In genomic region chr19:6501740-6502648, GRCh38 we compare ENCODE assay signal across 1 cellular context.
TF ChIP-seq lines count a peak whose summit lies in the region.

TSS of gene TUBB4A (minus strand) at chr19:6502309. CDS start at chr19:6502212, 97 bp downstream.

TF ChIP-seq in HEK293, 187 proteins besides CTCF, POLR2A, EP300 and RAD21 (continued from another document and continues in another):
- TF ChIP-seq ZNF19 (tag by site-specific recombination; IDR thresholded peaks at IDR 0.05; ENCODE audit: low read depth) (no peak), IKZF3 (tag by site-specific recombination; IDR thresholded peaks at IDR 0.05) (0 out of 2 replicates have a peak, but pooled peaks have one; percentile 4), SP2 (tag by site-specific recombination; IDR thresholded peaks at IDR 0.05) (peak; percentile 72), MEIS1 (CRISPR knock-in tag; IDR thresholded peaks at IDR 0.05; ENCODE audit: borderline replicate concordance) (no peak), ZNF174 (tag by site-specific recombination; IDR thresholded peaks at IDR 0.05) (no peak), ZNF76 (tag by site-specific recombination; IDR thresholded peaks at IDR 0.05; ENCODE audit: borderline replicate concordance, low read depth) (0 out of 2 replicates have a peak, but pooled peaks have one; percentile 21), ZNF138 (tag by site-specific recombination; IDR thresholded peaks at IDR 0.05; ENCODE audit: borderline replicate concordance) (no peak), ZNF132 (tag by site-specific recombination; IDR thresholded peaks at IDR 0.05; ENCODE audit: borderline replicate concordance) (no peak), ZNF776 (tag by site-specific recombination; IDR thresholded peaks at IDR 0.05; ENCODE audit: borderline replicate concordance) (no peak), ZNF677 (tag by site-specific recombination; IDR thresholded peaks at IDR 0.05) (no peak), GLIS1 (tag by site-specific recombination; IDR thresholded peaks at IDR 0.05) (peak; percentile 99), ZNF335 (tag by site-specific recombination; conservative IDR thresholded peaks at IDR 0.05) (peak; percentile 72), ZNF266 (tag by site-specific recombination; IDR thresholded peaks at IDR 0.05; ENCODE audit: low read depth) (no peak), ZNF629 (tag by site-specific recombination; IDR thresholded peaks at IDR 0.05) (0 out of 2 replicates have a peak, but pooled peaks have one; percentile 20), ZFHX2 (tag by site-specific recombination; conservative IDR thresholded peaks at IDR 0.05) (peak; percentile 66), ZNF501 (tag by site-specific recombination; IDR thresholded peaks at IDR 0.05) (no peak), ZNF223 (tag by site-specific recombination; IDR thresholded peaks at IDR 0.05) (peak; percentile 54; the same call in 1 of the 2 replicates), KLF7 (tag by site-specific recombination; IDR thresholded peaks at IDR 0.05; ENCODE audit: borderline replicate concordance) (peak; percentile 48; the same call in 1 of the 2 replicates), ZNF239 (tag by site-specific recombination; IDR thresholded peaks at IDR 0.05) (no peak), ZNF354C (tag by site-specific recombination; IDR thresholded peaks at IDR 0.05; ENCODE audit: borderline replicate concordance, low read depth) (no peak), ZNF555 (tag by site-specific recombination; conservative IDR thresholded peaks at IDR 0.05) (no peak), ZBTB8A (tag by site-specific recombination; IDR thresholded peaks at IDR 0.05) (peak; percentile 51; the same call in 1 of the 2 replicates), GLI2 (tag by site-specific recombination; IDR thresholded peaks at IDR 0.05; ENCODE audit: borderline replicate concordance, low read depth) (no peak), ZNF214 (tag by site-specific recombination; IDR thresholded peaks at IDR 0.05; ENCODE audit: borderline replicate concordance) (no peak), KLF10 (tag by site-specific recombination; IDR thresholded peaks at IDR 0.05) (no peak), ZNF549 (tag by site-specific recombination; IDR thresholded peaks at IDR 0.05) (no peak), ZNF184 (tag by site-specific recombination; IDR thresholded peaks at IDR 0.05) (no peak), ZNF561 (tag by site-specific recombination; IDR thresholded peaks at IDR 0.05; ENCODE audit: borderline replicate concordance) (0 out of 2 replicates have a peak, but pooled peaks have one; percentile 24), OSR2 (tag by site-specific recombination; IDR thresholded peaks at IDR 0.05) (no peak), GLI4 (tag by site-specific recombination; IDR thresholded peaks at IDR 0.05) (no peak), ZNF785 (tag by site-specific recombination; IDR thresholded peaks at IDR 0.05) (no peak), ZNF280C (tag by site-specific recombination; IDR thresholded peaks at IDR 0.05) (no peak), ZNF350 (tag by site-specific recombination; IDR thresholded peaks at IDR 0.05) (no peak), EGR2 (tag by site-specific recombination; IDR thresholded peaks at IDR 0.05; ENCODE audit: low read depth) (peak; percentile 58), ZNF654 (tag by site-specific recombination; IDR thresholded peaks at IDR 0.05; ENCODE audit: low read depth) (no peak), ZNF10 (tag by site-specific recombination; IDR thresholded peaks at IDR 0.05) (no peak), ZNF510 (tag by site-specific recombination; IDR thresholded peaks at IDR 0.05; ENCODE audit: insufficient replicate concordance) (no peak), RBAK (tag by site-specific recombination; IDR thresholded peaks at IDR 0.05) (no peak), ZNF48 (tag by site-specific recombination; IDR thresholded peaks at IDR 0.05) (no peak), ZBTB20 (tag by site-specific recombination; IDR thresholded peaks at IDR 0.05) (no peak; the same call in 1 of the 2 replicates), KLF1 (tag by site-specific recombination; IDR thresholded peaks at IDR 0.05) (peak; percentile 83), ZNF112 (tag by site-specific recombination; IDR thresholded peaks at IDR 0.05) (no peak), ZSCAN16 (tag by site-specific recombination; IDR thresholded peaks at IDR 0.05) (no peak), ZNF707 (tag by site-specific recombination; IDR thresholded peaks at IDR 0.05) (no peak), ZNF423 (tag by site-specific recombination; IDR thresholded peaks at IDR 0.05) (peak; percentile 91), ZBTB7A (tag by site-specific recombination; IDR thresholded peaks at IDR 0.05; ENCODE audit: low read depth) (no peak), MZF1 (tag by site-specific recombination; IDR thresholded peaks at IDR 0.05; ENCODE audit: borderline replicate concordance) (no peak), ZNF792 (tag by site-specific recombination; IDR thresholded peaks at IDR 0.05) (no peak), SCRT1 (tag by site-specific recombination; IDR thresholded peaks at IDR 0.05; ENCODE audit: borderline replicate concordance) (no peak)
- TF ChIP-seq, protein P1, sequence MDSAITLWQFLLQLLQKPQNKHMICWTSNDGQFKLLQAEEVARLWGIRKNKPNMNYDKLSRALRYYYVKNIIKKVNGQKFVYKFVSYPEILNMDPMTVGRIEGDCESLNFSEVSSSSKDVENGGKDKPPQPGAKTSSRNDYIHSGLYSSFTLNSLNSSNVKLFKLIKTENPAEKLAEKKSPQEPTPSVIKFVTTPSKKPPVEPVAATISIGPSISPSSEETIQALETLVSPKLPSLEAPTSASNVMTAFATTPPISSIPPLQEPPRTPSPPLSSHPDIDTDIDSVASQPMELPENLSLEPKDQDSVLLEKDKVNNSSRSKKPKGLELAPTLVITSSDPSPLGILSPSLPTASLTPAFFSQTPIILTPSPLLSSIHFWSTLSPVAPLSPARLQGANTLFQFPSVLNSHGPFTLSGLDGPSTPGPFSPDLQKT (IDR thresholded peaks at IDR 0.05; ENCODE audit: borderline replicate concordance, low read depth, low read length) = no peak
- TF ChIP-seq, protein P2, sequence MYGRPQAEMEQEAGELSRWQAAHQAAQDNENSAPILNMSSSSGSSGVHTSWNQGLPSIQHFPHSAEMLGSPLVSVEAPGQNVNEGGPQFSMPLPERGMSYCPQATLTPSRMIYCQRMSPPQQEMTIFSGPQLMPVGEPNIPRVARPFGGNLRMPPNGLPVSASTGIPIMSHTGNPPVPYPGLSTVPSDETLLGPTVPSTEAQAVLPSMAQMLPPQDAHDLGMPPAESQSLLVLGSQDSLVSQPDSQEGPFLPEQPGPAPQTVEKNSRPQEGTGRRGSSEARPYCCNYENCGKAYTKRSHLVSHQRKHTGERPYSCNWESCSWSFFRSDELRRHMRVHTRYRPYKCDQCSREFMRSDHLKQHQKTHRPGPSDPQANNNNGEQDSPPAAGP (tag by site-specific recombination; IDR thresholded peaks at IDR 0.05) = peak; percentile 51; the same call in 1 of the 2 replicates
- TF ChIP-seq, protein P3, sequence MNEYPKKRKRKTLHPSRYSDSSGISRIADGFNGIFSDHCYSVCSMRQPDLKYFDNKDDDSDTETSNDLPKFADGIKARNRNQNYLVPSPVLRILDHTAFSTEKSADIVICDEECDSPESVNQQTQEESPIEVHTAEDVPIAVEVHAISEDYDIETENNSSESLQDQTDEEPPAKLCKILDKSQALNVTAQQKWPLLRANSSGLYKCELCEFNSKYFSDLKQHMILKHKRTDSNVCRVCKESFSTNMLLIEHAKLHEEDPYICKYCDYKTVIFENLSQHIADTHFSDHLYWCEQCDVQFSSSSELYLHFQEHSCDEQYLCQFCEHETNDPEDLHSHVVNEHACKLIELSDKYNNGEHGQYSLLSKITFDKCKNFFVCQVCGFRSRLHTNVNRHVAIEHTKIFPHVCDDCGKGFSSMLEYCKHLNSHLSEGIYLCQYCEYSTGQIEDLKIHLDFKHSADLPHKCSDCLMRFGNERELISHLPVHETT (tag by site-specific recombination; IDR thresholded peaks at IDR 0.05) = no peak
- TF ChIP-seq, protein P4, sequence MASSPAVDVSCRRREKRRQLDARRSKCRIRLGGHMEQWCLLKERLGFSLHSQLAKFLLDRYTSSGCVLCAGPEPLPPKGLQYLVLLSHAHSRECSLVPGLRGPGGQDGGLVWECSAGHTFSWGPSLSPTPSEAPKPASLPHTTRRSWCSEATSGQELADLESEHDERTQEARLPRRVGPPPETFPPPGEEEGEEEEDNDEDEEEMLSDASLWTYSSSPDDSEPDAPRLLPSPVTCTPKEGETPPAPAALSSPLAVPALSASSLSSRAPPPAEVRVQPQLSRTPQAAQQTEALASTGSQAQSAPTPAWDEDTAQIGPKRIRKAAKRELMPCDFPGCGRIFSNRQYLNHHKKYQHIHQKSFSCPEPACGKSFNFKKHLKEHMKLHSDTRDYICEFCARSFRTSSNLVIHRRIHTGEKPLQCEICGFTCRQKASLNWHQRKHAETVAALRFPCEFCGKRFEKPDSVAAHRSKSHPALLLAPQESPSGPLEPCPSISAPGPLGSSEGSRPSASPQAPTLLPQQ (tag by site-specific recombination; IDR thresholded peaks at IDR 0.05) = peak; percentile 49; the same call in 1 of the 2 replicates
- TF ChIP-seq, protein P5, sequence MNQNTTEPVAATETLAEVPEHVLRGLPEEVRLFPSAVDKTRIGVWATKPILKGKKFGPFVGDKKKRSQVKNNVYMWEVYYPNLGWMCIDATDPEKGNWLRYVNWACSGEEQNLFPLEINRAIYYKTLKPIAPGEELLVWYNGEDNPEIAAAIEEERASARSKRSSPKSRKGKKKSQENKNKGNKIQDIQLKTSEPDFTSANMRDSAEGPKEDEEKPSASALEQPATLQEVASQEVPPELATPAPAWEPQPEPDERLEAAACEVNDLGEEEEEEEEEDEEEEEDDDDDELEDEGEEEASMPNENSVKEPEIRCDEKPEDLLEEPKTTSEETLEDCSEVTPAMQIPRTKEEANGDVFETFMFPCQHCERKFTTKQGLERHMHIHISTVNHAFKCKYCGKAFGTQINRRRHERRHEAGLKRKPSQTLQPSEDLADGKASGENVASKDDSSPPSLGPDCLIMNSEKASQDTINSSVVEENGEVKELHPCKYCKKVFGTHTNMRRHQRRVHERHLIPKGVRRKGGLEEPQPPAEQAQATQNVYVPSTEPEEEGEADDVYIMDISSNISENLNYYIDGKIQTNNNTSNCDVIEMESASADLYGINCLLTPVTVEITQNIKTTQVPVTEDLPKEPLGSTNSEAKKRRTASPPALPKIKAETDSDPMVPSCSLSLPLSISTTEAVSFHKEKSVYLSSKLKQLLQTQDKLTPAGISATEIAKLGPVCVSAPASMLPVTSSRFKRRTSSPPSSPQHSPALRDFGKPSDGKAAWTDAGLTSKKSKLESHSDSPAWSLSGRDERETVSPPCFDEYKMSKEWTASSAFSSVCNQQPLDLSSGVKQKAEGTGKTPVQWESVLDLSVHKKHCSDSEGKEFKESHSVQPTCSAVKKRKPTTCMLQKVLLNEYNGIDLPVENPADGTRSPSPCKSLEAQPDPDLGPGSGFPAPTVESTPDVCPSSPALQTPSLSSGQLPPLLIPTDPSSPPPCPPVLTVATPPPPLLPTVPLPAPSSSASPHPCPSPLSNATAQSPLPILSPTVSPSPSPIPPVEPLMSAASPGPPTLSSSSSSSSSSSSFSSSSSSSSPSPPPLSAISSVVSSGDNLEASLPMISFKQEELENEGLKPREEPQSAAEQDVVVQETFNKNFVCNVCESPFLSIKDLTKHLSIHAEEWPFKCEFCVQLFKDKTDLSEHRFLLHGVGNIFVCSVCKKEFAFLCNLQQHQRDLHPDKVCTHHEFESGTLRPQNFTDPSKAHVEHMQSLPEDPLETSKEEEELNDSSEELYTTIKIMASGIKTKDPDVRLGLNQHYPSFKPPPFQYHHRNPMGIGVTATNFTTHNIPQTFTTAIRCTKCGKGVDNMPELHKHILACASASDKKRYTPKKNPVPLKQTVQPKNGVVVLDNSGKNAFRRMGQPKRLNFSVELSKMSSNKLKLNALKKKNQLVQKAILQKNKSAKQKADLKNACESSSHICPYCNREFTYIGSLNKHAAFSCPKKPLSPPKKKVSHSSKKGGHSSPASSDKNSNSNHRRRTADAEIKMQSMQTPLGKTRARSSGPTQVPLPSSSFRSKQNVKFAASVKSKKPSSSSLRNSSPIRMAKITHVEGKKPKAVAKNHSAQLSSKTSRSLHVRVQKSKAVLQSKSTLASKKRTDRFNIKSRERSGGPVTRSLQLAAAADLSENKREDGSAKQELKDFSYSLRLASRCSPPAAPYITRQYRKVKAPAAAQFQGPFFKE (tag by site-specific recombination; IDR thresholded peaks at IDR 0.05; ENCODE audit: borderline replicate concordance) = no peak
- TF ChIP-seq, protein P6, sequence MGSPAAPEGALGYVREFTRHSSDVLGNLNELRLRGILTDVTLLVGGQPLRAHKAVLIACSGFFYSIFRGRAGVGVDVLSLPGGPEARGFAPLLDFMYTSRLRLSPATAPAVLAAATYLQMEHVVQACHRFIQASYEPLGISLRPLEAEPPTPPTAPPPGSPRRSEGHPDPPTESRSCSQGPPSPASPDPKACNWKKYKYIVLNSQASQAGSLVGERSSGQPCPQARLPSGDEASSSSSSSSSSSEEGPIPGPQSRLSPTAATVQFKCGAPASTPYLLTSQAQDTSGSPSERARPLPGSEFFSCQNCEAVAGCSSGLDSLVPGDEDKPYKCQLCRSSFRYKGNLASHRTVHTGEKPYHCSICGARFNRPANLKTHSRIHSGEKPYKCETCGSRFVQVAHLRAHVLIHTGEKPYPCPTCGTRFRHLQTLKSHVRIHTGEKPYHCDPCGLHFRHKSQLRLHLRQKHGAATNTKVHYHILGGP (tag by site-specific recombination; IDR thresholded peaks at IDR 0.05) = no peak
- TF ChIP-seq, protein P7, sequence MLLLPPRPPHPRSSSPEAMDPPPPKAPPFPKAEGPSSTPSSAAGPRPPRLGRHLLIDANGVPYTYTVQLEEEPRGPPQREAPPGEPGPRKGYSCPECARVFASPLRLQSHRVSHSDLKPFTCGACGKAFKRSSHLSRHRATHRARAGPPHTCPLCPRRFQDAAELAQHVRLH (tag by site-specific recombination; IDR thresholded peaks at IDR 0.05) = no peak
